ENCODE assay signal across 1 cellular context in genomic region chr2:8414946-8415869, GRCh38.
TF ChIP-seq lines count a peak whose summit lies in the region.

No MANE protein-coding gene starts in this region.

TF ChIP-seq in GM12878, 131 proteins besides CTCF, POLR2A, EP300 and RAD21 (continued from another document):
- no peak for TF ChIP-seq E2F4 (IDR thresholded peaks at IDR 0.05; ENCODE audit: low read depth, low read length)
- TF ChIP-seq PAX5 (IDR thresholded peaks at IDR 0.05; ENCODE audit: borderline replicate concordance, low read depth, low read length): no peak
- no peak for TF ChIP-seq RAD51 (IDR thresholded peaks at IDR 0.05)
